Comparison of ENCODE assay signal across 8 cellular contexts in the genomic region with DNA sequence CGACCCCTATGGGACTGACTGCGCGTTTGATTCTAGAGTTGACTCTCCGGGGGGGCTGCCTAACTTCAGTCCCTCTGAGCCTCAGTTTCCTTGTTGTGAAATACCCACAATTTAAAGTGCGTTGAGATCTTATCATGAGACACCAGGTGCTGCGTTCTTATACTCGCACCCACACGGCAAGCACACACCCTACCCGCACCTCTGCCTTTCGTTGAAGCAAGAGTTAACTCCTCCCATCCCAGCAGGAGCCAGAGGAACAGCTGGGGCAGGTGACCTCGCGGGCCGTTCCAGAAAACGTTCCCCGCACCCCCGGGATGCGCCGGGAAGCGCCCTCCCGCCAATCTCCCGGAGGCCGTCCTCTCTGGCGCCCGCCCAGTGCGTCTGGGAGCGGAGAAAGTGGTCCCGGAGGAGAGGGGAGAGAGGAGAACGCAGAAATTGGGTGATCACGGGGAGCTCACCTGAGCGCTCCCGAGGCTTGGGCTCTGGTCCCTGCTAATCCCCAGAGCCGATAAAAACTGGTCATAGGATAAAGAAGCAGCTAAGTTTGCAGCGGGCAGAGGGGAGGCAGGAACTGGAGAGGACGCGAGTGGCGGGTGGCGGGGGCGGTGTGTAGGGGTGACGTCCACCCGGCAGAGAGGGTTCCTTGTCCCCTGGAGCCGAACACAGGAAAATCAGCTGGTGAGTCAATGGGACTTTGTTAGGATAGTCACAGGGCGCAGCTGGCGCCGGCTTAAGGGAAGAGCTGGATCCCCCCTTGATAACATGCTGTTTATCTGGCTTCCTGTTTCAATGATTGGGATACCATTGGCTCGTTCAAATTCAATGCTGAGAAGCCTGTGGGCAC. TPM values are rescaled to one million over a fixed set of nuclear protein-coding genes. Genes with fewer than 3 reads are reported as not detected.
DNase-seq lines count a peak whose midpoint lies in the region; ATAC-seq, FAIRE-seq and TF ChIP-seq lines count a peak whose summit lies in the region.

No MANE protein-coding gene starts in this region.

- H3K4me1 ChIP-seq in ACC112 (ENCODE audit: control insufficient read depth, insufficient read depth, low read length, unreplicated experiment) (peaks cover 76% of the 10 kb centered on the region), HAP-1 (0 out of 2 replicates have a peak, but pooled peaks cover 6% of the 10 kb centered on the region), right lobe of liver (peaks cover 0 to 8% (median 2%) of the 10 kb centered on the region in 4 donors), subcutaneous abdominal adipose tissue (ENCODE audit: control insufficient read depth in 5 of 5, insufficient read depth in 5 of 5, low read length in 5 of 5) (peaks cover 6 to 88% (median 42%) of the 10 kb centered on the region in 5 donors)

- H3K79me2 ChIP-seq in ACC112 (ENCODE audit: control insufficient read depth, insufficient read depth, low read length, unreplicated experiment) = peaks cover 60% of the 10 kb centered on the region

- no peak for TF ChIP-seq CTCF in right lobe of liver (IDR thresholded peaks at IDR 0.05)

- WGBS in right lobe of liver (ENCODE audit: insufficient coverage, low coverage, low lambda C conversion rate, missing lambda C conversion rate) = 4% methylated on average over 20 of the region's 45 CpGs

- H3K36me3 ChIP-seq in ACC112 (ENCODE audit: insufficient read depth, low read length) (no peaks in the 10 kb centered on the region), HAP-1 (replicated peaks) (no peaks in the 10 kb centered on the region), right lobe of liver (no peaks in the 10 kb centered on the region), subcutaneous abdominal adipose tissue (ENCODE audit: control insufficient read depth in 5 of 5, insufficient read depth in 5 of 5, low read length in 5 of 5) (no peaks in the 10 kb centered on the region)

- H3K4me3 ChIP-seq in ACC112 (ENCODE audit: low read depth, low read length) = peak overlapping the region; percentile 92
- peak overlapping the region; percentile 35 for H3K4me3 ChIP-seq in HAP-1
- H3K4me3 ChIP-seq in right lobe of liver = peak overlapping the region; percentile 43 to 56 (median 49)
- peak overlapping the region; percentile 63 to 86 (median 77) for H3K4me3 ChIP-seq in subcutaneous abdominal adipose tissue (ENCODE audit: low read depth in 1 of 5, low read length in 5 of 5)

- no peaks in the 10 kb centered on the region for H3K27me3 ChIP-seq in ACC112 (ENCODE audit: insufficient read depth, low read length)
- peaks cover 20% of the 10 kb centered on the region for H3K27me3 ChIP-seq in HAP-1 (ENCODE audit: low read depth)
- no peaks in the 10 kb centered on the region for H3K27me3 ChIP-seq in right lobe of liver
- peaks cover 0 to 23% (median 12%) of the 10 kb centered on the region in 5 donors for H3K27me3 ChIP-seq in subcutaneous abdominal adipose tissue (ENCODE audit: control insufficient read depth in 5 of 5, insufficient read depth in 4 of 5, low read length in 5 of 5)

- H3K9me3 ChIP-seq in HAP-1 (no peaks in the 10 kb centered on the region), right lobe of liver (no peaks in the 10 kb centered on the region), subcutaneous abdominal adipose tissue (ENCODE audit: control insufficient read depth in 5 of 5, low read length in 5 of 5) (no peaks in the 10 kb centered on the region)

- in situ Hi-C loops in HAP-1 (cut with MboI; ENCODE audit: low sequenced_read_pairs) = no loop called here

- TF ChIP-seq POLR2A in right lobe of liver (IDR thresholded peaks at IDR 0.05) = no peak

- peak overlapping the region; percentile 95 for H3K27ac ChIP-seq in ACC112 (ENCODE audit: low read depth, low read length)
- H3K27ac ChIP-seq in right lobe of liver = peak overlapping the region; percentile 19 to 73 (median 46)
- H3K27ac ChIP-seq in subcutaneous abdominal adipose tissue (ENCODE audit: low read depth, low read length) = peak overlapping the region; percentile 84

- DNase-seq in HAP-1 (ENCODE audit: low spot score in 2 of 2) (peak in 1 of 2 experiments; percentile 39), RCC 7860 (ENCODE audit: low spot score) (peak; percentile 80), ecto neural progenitor cell (ENCODE audit: low spot score) (peak; percentile 68), right lobe of liver (peak in 1 of 3 donors; percentile 71), HPDE6-E6E7 (ENCODE audit: extremely low spot score) (no peak)

- FAIRE-seq in RCC 7860 (lab: Jason Lieb, UNC) = peak; percentile 17

- intact Hi-C loops in right lobe of liver (cut with DNase I) = no loop called here

- ATAC-seq in right lobe of liver = peak; percentile 42 to 70 (median 56)
- ATAC-seq in HG03565 (IDR thresholded peaks at IDR 0.05; ENCODE audit: unreplicated experiment) = no peak

- H2AFZ ChIP-seq in ACC112 (ENCODE audit: low read length, unreplicated experiment) = peak overlapping the region; percentile 65

- H3K9ac ChIP-seq in subcutaneous abdominal adipose tissue (ENCODE audit: low read length in 5 of 5) = peak overlapping the region in 4 of 5 donors; percentile 74 to 87 (median 78)

RNA-seq across cellular contexts. Expression of gene NAV1, which starts 0.9 kb away (rescaled TPM):
- total RNA-seq in right lobe of liver = 1 to 10 TPM; 2.1 to 7.4 (median 3.7) TPM

RNA-seq across cellular contexts. Expression of gene CSRP1, which starts 32.9 kb away (rescaled TPM):
- 100 to 1,000 TPM in 2 of 6 experiments, 10 to 100 TPM in 4; 54.9 to 158 (median 87.0) TPM for total RNA-seq in right lobe of liver

Comparison
In these comparisons a context has a peak if more than half of its experiments do, and no peak if none do; other contexts are left out.
1. H3K4me3 ChIP-seq: peak in every context shown above with its lines; median percentile 92 in ACC112; 77 in subcutaneous abdominal adipose tissue; 49 in right lobe of liver; 35 in HAP-1.